In the genomic region with DNA sequence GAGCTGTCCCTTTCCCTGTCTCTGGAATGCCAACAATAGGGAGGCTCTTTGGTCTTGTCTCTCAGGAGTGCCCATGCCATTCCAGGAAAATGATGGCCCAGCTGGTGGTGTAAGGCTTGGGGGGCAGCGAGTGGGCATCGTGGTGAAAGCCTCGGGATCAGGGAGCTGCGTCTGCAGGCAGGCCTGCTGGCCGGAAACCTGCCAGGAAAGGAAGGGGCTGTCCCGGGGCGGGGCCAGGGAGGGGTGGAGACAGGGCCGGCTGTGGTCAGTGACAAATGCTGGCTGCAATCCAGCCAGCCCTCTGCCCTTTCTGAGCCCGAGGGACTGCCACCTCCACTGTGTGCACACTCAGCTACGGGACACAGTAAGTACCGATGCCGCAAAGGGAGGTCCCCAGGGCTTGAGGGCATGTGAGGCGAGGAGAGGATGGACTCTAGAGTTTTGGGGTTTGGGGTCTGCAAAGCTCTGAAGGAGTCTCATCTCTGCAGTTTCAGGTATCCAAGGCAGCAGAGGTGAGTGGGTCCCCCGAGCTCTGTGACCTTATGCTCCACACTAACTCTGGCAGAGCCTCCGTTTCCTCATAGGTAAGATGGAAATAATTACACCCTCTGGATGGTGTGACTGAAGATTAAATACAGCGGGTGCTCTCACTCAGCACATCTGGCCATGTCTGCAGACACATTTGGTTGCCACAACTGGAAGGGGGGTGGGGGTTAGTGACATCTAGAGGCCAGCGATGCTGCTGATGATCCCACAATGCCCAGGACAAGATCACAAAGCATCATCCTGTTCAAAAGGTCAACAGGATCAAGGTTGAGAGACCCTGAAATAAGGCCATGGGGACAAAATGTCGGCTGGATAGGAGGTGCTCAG, we compare ENCODE assay signal across 12 cellular contexts. TPM values are rescaled to one million over a fixed set of nuclear protein-coding genes. Genes with fewer than 3 reads are reported as not detected.
DNase-seq lines count a peak whose midpoint lies in the region; ATAC-seq, FAIRE-seq and TF ChIP-seq lines count a peak whose summit lies in the region.
"Had no signal": no experiment of that assay in that cellular context is flagged by ENCODE, and none has a peak within 500 bp of the region (broad histone marks: within the 10 kb centered on the region; RNA-seq: fewer than 3 reads in every experiment).

Gene SERPINA5 (plus strand): TSS at position 300 of the 873 bp plus-strand sequence. CDS start 5,937 bp downstream, outside the sequence.

- POLR2A ChIA-PET in A673 (lab: Charles Lee; ENCODE audit: low non-redundant PET): no interaction called here

- peak; percentile 44 to 89 (median 86) for ATAC-seq in psoas muscle
- ATAC-seq in GM21737 (IDR thresholded peaks at IDR 0.05; ENCODE audit: unreplicated experiment): no peak

- H3K9me3 ChIP-seq in psoas muscle (no peaks in the 10 kb centered on the region), A673 (ENCODE audit: low read depth, low read length, poor library complexity, severe bottlenecking) (no peaks in the 10 kb centered on the region)

- CTCF ChIA-PET in A673 (lab: Charles Lee): no interaction called here

- TF ChIP-seq CTCF in astrocyte of the spinal cord (IDR thresholded peaks at IDR 0.05; ENCODE audit: low read depth, low read length) (no peak), psoas muscle (IDR thresholded peaks at IDR 0.05) (no peak), A673 (conservative IDR thresholded peaks at IDR 0.05; ENCODE audit: low read depth, low read length) (no peak)

- H3K27me3 Mint-ChIP-seq in activated T-helper 1 cell treated with anti-CD3 and anti-CD28 coated beads, Interleukin-12 subunit alpha, Interleukin-12 subunit beta, Interleukin-2, Interleukin-4 antibody, amounts not matched to agents 30 ng/mL and 10 ng/mL and 1 ng/mL, durations not matched to agents 14 hours and 24 hours and 36 hours (ENCODE audit: insufficient read depth): peaks cover 1% of the 10 kb centered on the region

- H3K27ac Mint-ChIP-seq in activated T-helper 1 cell treated with anti-CD3 and anti-CD28 coated beads, Interleukin-12 subunit alpha, Interleukin-12 subunit beta, Interleukin-2, Interleukin-4 antibody, amounts not matched to agents 30 ng/mL and 10 ng/mL and 1 ng/mL, durations not matched to agents 14 hours and 24 hours and 36 hours: no peak within 1 kb of the TSS

- peak; percentile 34 for DNase-seq in H54 (ENCODE audit: insufficient read length, low spot score)
- DNase-seq in astrocyte of the spinal cord (ENCODE audit: low read depth, low spot score): peak; percentile 31
- peak; percentile 65 for DNase-seq in hepatic stellate cell (ENCODE audit: low spot score)
- DNase-seq in psoas muscle: peak; percentile 79 to 84
- DNase-seq in NCI-H187 (lab: John Stamatoyannopoulos, UW): no peak
- DNase-seq in A673 (ENCODE audit: low spot score): no peak
- no peak for DNase-seq in activated T-helper 1 cell treated with anti-CD3 and anti-CD28 coated beads, Interleukin-12 subunit alpha, Interleukin-12 subunit beta, Interleukin-2, Interleukin-4 antibody, amounts not matched to agents 30 ng/mL and 10 ng/mL and 1 ng/mL, durations not matched to agents 14 hours and 24 hours and 36 hours (ENCODE audit: low spot score)
- DNase-seq: activated CD8-positive, alpha-beta memory T cell treated with anti-CD3 and anti-CD28 coated beads for 24 hours; NCI-H510A treated with DMSO at 0.1 percent for 48 hours had no signal

- in situ Hi-C loops in astrocyte of the spinal cord (cut with HindIII; ENCODE audit: low sequenced_read_pairs): no loop called here

- no peak within 1 kb of the TSS for H3K4me3 ChIP-seq in astrocyte of the spinal cord (ENCODE audit: low read depth, low read length)
- H3K4me3 ChIP-seq in psoas muscle: no peak within 1 kb of the TSS
- H3K4me3 ChIP-seq in A673 (ENCODE audit: low read depth, low read length, poor library complexity, severe bottlenecking): no peak within 1 kb of the TSS

- H3K27me3 ChIP-seq in psoas muscle (ENCODE audit: insufficient read depth in 3 of 3, low read length in 2 of 3) (peaks cover 0 to 2% (median 0%) of the 10 kb centered on the region in 3 donors), A673 (replicated peaks; ENCODE audit: insufficient read depth, low read depth, low read length, poor library complexity) (no peaks in the 10 kb centered on the region)

- H3K36me3 Mint-ChIP-seq in activated T-helper 1 cell treated with anti-CD3 and anti-CD28 coated beads, Interleukin-12 subunit alpha, Interleukin-12 subunit beta, Interleukin-2, Interleukin-4 antibody, amounts not matched to agents 30 ng/mL and 10 ng/mL and 1 ng/mL, durations not matched to agents 14 hours and 24 hours and 36 hours (ENCODE audit: low read depth): no peaks in the 10 kb centered on the region
- H3K36me3 Mint-ChIP-seq: CD14-positive monocyte had no signal

- intact Hi-C loops in psoas muscle (cut with DNase I) (no loop called here), A673 (cut with micrococcal nuclease; ENCODE audit: unreplicated experiment) (no loop called here)
- intact Hi-C loops in activated T-helper 1 cell treated with anti-CD3 and anti-CD28 coated beads, Interleukin-12 subunit alpha, Interleukin-12 subunit beta, Interleukin-2, Interleukin-4 antibody, amounts not matched to agents 30 ng/mL and 10 ng/mL and 1 ng/mL, durations not matched to agents 14 hours and 24 hours and 36 hours (cut with micrococcal nuclease): no loop called here

- H3K4me1 ChIP-seq in psoas muscle (no peaks in the 10 kb centered on the region), A673 (ENCODE audit: insufficient read depth, low read length, poor library complexity, severe bottlenecking) (no peaks in the 10 kb centered on the region)

- no peak for TF ChIP-seq POLR2A in H54 (IDR thresholded peaks at IDR 0.05; ENCODE audit: low read depth, low read length)

- no peaks in the 10 kb centered on the region for H3K4me1 Mint-ChIP-seq in activated T-helper 1 cell treated with anti-CD3 and anti-CD28 coated beads, Interleukin-12 subunit alpha, Interleukin-12 subunit beta, Interleukin-2, Interleukin-4 antibody, amounts not matched to agents 30 ng/mL and 10 ng/mL and 1 ng/mL, durations not matched to agents 14 hours and 24 hours and 36 hours (ENCODE audit: low read depth)

- no peaks in the 10 kb centered on the region for H3K9me3 Mint-ChIP-seq in activated T-helper 1 cell treated with anti-CD3 and anti-CD28 coated beads, Interleukin-12 subunit alpha, Interleukin-12 subunit beta, Interleukin-2, Interleukin-4 antibody, amounts not matched to agents 30 ng/mL and 10 ng/mL and 1 ng/mL, durations not matched to agents 14 hours and 24 hours and 36 hours

- no peak within 1 kb of the TSS for H3K4me3 Mint-ChIP-seq in activated T-helper 1 cell treated with anti-CD3 and anti-CD28 coated beads, Interleukin-12 subunit alpha, Interleukin-12 subunit beta, Interleukin-2, Interleukin-4 antibody, amounts not matched to agents 30 ng/mL and 10 ng/mL and 1 ng/mL, durations not matched to agents 14 hours and 24 hours and 36 hours
- H3K4me3 Mint-ChIP-seq: CD14-positive monocyte had no signal

- no TSS peak for BruUV-seq in A673 (replicated peaks; lab: Mats Ljungman, UMichigan)

- H3K36me3 ChIP-seq in psoas muscle (ENCODE audit: insufficient read depth in 1 of 2, low read depth in 1 of 2) (no peaks in the 10 kb centered on the region), A673 (ENCODE audit: insufficient read depth, low read length, poor library complexity, severe bottlenecking) (no peaks in the 10 kb centered on the region)

- H3K27ac ChIP-seq in psoas muscle: no peak within 1 kb of the TSS
- H3K27ac ChIP-seq in A673 (ENCODE audit: low read depth, low read length, poor library complexity, severe bottlenecking): no peak within 1 kb of the TSS

- WGBS in psoas muscle, 3 donors: 28 to 44% (median 36%) methylated on average over 17 to 18 of the region's 18 CpGs

- no peak for FAIRE-seq in H54 (lab: Jason Lieb, UNC)

RNA-seq across cellular contexts. Expression of gene SERPINA5, which starts in this region (rescaled TPM):
- total RNA-seq in psoas muscle (10 to 100 TPM in 3 of 4 donors, 1 to 10 TPM in 1; 7.2 to 59.7 (median 24.9) TPM), A673 (2021) (not detected in 2 replicates)
- polyA plus RNA-seq in psoas muscle: 100 to 1,000 TPM in 1 of 3 donors, 1 to 10 TPM in 2; 2.6 to 107 (median 4.2) TPM
- not detected in 2 replicates for total RNA-seq in activated T-helper 1 cell treated with anti-CD3 and anti-CD28 coated beads, Interleukin-12 subunit alpha, Interleukin-12 subunit beta, Interleukin-2, Interleukin-4 antibody, amounts not matched to agents 30 ng/mL and 10 ng/mL and 1 ng/mL, durations not matched to agents 14 hours and 24 hours and 36 hours
- total RNA-seq: fibroblast of villous mesenchyme had no signal
- polyA plus RNA-seq: CD14-positive monocyte had no signal

Comparison
In these comparisons a context has a peak if more than half of its experiments do, and no peak if none do; other contexts are left out.
1. DNase-seq: peak in H54 (single experiment), astrocyte of the spinal cord (single experiment), hepatic stellate cell (single experiment) and psoas muscle (2 of 2); none in NCI-H187 (0 of 2), A673 (single experiment) and activated T-helper 1 cell treated with anti-CD3 and anti-CD28 coated beads, Interleukin-12 subunit alpha, Interleukin-12 subunit beta, Interleukin-2, Interleukin-4 antibody, amounts not matched to agents 30 ng/mL and 10 ng/mL and 1 ng/mL, durations not matched to agents 14 hours and 24 hours and 36 hours (single experiment).